31 cellular contexts compared by ENCODE assay signal in the genomic region with DNA sequence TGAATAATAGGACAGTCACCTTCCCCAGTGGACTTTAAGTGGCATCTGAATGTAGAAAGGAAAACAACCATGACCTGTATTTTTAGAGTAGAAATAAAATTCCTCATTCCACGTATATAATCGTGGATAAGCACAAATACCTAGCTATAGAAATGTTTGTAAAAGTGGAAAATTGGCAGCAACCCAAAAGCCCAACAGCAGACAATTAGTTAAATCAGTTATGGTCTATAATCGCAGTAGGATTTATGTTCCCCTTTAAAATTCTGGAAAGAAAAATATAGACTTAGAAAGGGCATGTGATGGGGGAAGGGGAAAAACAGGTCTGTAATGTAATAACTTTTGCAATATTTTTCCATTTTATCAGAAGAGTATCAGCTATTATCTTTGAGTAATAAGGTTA.
"Had no signal": no experiment of that assay in that cellular context is flagged by ENCODE, and none has a peak within 500 bp of the region (broad histone marks: within the 10 kb centered on the region; RNA-seq: fewer than 3 reads in every experiment).

No MANE protein-coding gene starts in this region.

- ATAC-seq: activated CD4-positive, alpha-beta T cell treated with anti-CD3 and anti-CD28 coated beads for 36 hours; activated CD8-positive, alpha-beta memory T cell treated with anti-CD3 and anti-CD28 coated beads, Interleukin-2, amount 10 ng/mL, durations not matched to agents 7 days and 5 days; activated CD8-positive, alpha-beta T cell treated with anti-CD3 and anti-CD28 coated beads, Interleukin-2, amount 10 ng/mL, durations not matched to agents 7 days and 5 days; activated naive CD8-positive, alpha-beta T cell treated with anti-CD3 and anti-CD28 coated beads, Interleukin-2, amount 50 U/mL, for 24 hours; body of pancreas; effector memory CD8-positive, alpha-beta T cell; foreskin keratinocyte; gastrocnemius medialis; heart left ventricle had no signal

- H3K27ac ChIP-seq: adrenal gland, body of pancreas, colonic mucosa, dorsolateral prefrontal cortex, esophagus muscularis mucosa, foreskin keratinocyte, gastrocnemius medialis, heart left ventricle had no signal

- H3K36me3 ChIP-seq: adrenal gland, colonic mucosa, gastrocnemius medialis had no signal

- H3K4me1 ChIP-seq: adrenal gland, body of pancreas, colonic mucosa, esophagus muscularis mucosa, foreskin keratinocyte, gastrocnemius medialis, heart left ventricle had no signal

- H3K4me3 ChIP-seq: adrenal gland, body of pancreas, colonic mucosa, dorsolateral prefrontal cortex, esophagus muscularis mucosa, gastrocnemius medialis, heart left ventricle had no signal

- H3K9me3 ChIP-seq: adrenal gland, body of pancreas, colonic mucosa, esophagus muscularis mucosa, gastrocnemius medialis, heart left ventricle had no signal

- DNase-seq: activated CD4-positive, alpha-beta memory T cell treated with anti-CD3 and anti-CD28 coated beads for 36 hours; activated CD4-positive, alpha-beta T cell treated with anti-CD3 and anti-CD28 coated beads for 36 hours; activated CD4-positive, alpha-beta T cell treated with anti-CD3 and anti-CD28 coated beads, Interleukin-2, amount 10 ng/mL, durations not matched to agents 24 days and 14 days; activated CD4-positive, CD25-positive, alpha-beta regulatory T cell; activated CD4-positive, CD25-positive, alpha-beta regulatory T cell treated with anti-CD3 and anti-CD28 coated beads, Interleukin-2, amount 50 U/mL, for 72 hours; activated CD8-positive, alpha-beta memory T cell treated with anti-CD3 and anti-CD28 coated beads, Interleukin-2, amount 10 ng/mL, durations not matched to agents 7 days and 5 days; activated CD8-positive, alpha-beta memory T cell treated with anti-CD3 and anti-CD28 coated beads, Interleukin-2, amount 50 U/mL, for 4 hours; activated CD8-positive, alpha-beta T cell treated with anti-CD3 and anti-CD28 coated beads, Interleukin-2, amount 10 ng/mL, durations not matched to agents 7 days and 5 days; activated effector memory CD4-positive, alpha-beta T cell treated with anti-CD3 and anti-CD28 coated beads, Interleukin-2, amount 50 U/mL, for 16 hours; activated naive CD4-positive, alpha-beta T cell treated with anti-CD3 and anti-CD28 coated beads for 36 hours; activated naive CD8-positive, alpha-beta T cell treated with anti-CD3 and anti-CD28 coated beads for 36 hours; activated naive CD8-positive, alpha-beta T cell treated with anti-CD3 and anti-CD28 coated beads, Interleukin-2, amount 50 U/mL, for 24 hours; activated T-cell treated with anti-CD3 and anti-CD28 coated beads, Interleukin-2, amount 50 U/mL, for 1 hour; activated T-cell treated with anti-CD3 and anti-CD28 coated beads, Interleukin-2, amount 50 U/mL, for 48 hours; amygdala; aorta; body of pancreas; central memory CD4-positive, alpha-beta T cell; cerebellar nuclear complex; colonic mucosa; dorsolateral prefrontal cortex; effector memory CD8-positive, alpha-beta T cell; erythroblast; foreskin keratinocyte; gastrocnemius medialis; glutamatergic neuron; heart left ventricle; hypothalamus; T1000 had no signal
